ENCODE assay signal across 2 cellular contexts in genomic region chr12:54622463-54623183, GRCh38.
TF ChIP-seq lines count a peak whose summit lies in the region.

No MANE protein-coding gene starts in this region.

TF ChIP-seq in HCT116, 20 proteins besides CTCF, POLR2A, EP300 and RAD21:
- no peak for TF ChIP-seq ZNF274 (IDR thresholded peaks at IDR 0.05; ENCODE audit: low read depth, low read length)
- no peak for TF ChIP-seq EZH2phosphoT487 (IDR thresholded peaks at IDR 0.05; ENCODE audit: borderline replicate concordance)
- TF ChIP-seq CBX3 (IDR thresholded peaks at IDR 0.05; ENCODE audit: low read depth): no peak
- TF ChIP-seq SP1 (IDR thresholded peaks at IDR 0.05; ENCODE audit: low read depth): no peak
- no peak for TF ChIP-seq TCF7L2 (IDR thresholded peaks at IDR 0.05; ENCODE audit: borderline replicate concordance, extremely low read depth, insufficient read depth, insufficient read length)
- no peak for TF ChIP-seq ZBTB33 (IDR thresholded peaks at IDR 0.05; ENCODE audit: extremely low read depth, insufficient replicate concordance, low read length)
- TF ChIP-seq REST (IDR thresholded peaks at IDR 0.05; ENCODE audit: low read depth): no peak
- no peak for TF ChIP-seq ZFX (IDR thresholded peaks at IDR 0.05)
- TF ChIP-seq POLR2AphosphoS5 (IDR thresholded peaks at IDR 0.05; ENCODE audit: low read depth, low read length): no peak
- no peak for TF ChIP-seq SRF (IDR thresholded peaks at IDR 0.05; ENCODE audit: low read depth)

TF ChIP-seq in SK-N-SH, 30 proteins besides CTCF, POLR2A, EP300 and RAD21:
- no peak for TF ChIP-seq RCOR1 (IDR thresholded peaks at IDR 0.05; ENCODE audit: low read length)
- no peak for TF ChIP-seq FOXM1 (IDR thresholded peaks at IDR 0.05; ENCODE audit: low read depth)
- no peak for TF ChIP-seq JUND (IDR thresholded peaks at IDR 0.05)
- no peak for TF ChIP-seq MAX (IDR thresholded peaks at IDR 0.05; ENCODE audit: low read depth)
- no peak for TF ChIP-seq REST (IDR thresholded peaks at IDR 0.05; ENCODE audit: low read depth, low read length)
- no peak for TF ChIP-seq FOSL2 (IDR thresholded peaks at IDR 0.05; ENCODE audit: borderline replicate concordance, low read depth)
- no peak for TF ChIP-seq ZBTB33 (IDR thresholded peaks at IDR 0.05; ENCODE audit: borderline replicate concordance, low read depth)
- TF ChIP-seq CHD2 (IDR thresholded peaks at IDR 0.05; ENCODE audit: low read length, partially characterized antibody): no peak
TF ChIP-seq in SK-N-SH: peak in this region for 0.
